Comparison of ENCODE assay signal across 8 cellular contexts in genomic region chr20:17662333-17663039, GRCh38. TPM values are rescaled to one million over a fixed set of nuclear protein-coding genes. Genes with fewer than 3 reads are reported as not detected.
DNase-seq lines count a peak whose midpoint lies in the region; ATAC-seq, FAIRE-seq and TF ChIP-seq lines count a peak whose summit lies in the region.

No MANE protein-coding gene starts in this region.

- ATAC-seq in gastrocnemius medialis (peak; percentile 69 to 92), HG03280 (IDR thresholded peaks at IDR 0.05; ENCODE audit: unreplicated experiment) (no peak)

- DNase-seq in RCC 7860 (ENCODE audit: low spot score): peak; percentile 20
- peak; percentile 83 for DNase-seq in fibroblast of villous mesenchyme (ENCODE audit: low read depth)
- DNase-seq in gastrocnemius medialis: peak; percentile 56 to 62
- no peak for DNase-seq in NCI-H446 treated with DMSO at 0.1 percent for 48 hours (lab: John Stamatoyannopoulos, UW)
- DNase-seq in T1000 (lab: John Stamatoyannopoulos, UW): no peak
- DNase-seq in midbrain (lab: John Stamatoyannopoulos, UW): no peak

- no peaks in the 10 kb centered on the region for H3K9me2 ChIP-seq in DOHH2 (replicated peaks; ENCODE audit: control insufficient read depth, low read length)

- in situ Hi-C loops in gastrocnemius medialis (cut with MboI; ENCODE audit: low sequenced_read_pairs in 4 of 4): loop anchor here in 1 of 4 donors (25.0 kb wide), 1 partner anchor 100 kb away; no protein-coding TSS in a partner anchor

- H3K4me3 ChIP-seq in DOHH2 (ENCODE audit: low read length) (peak overlapping the region; percentile 46), fibroblast of villous mesenchyme (ENCODE audit: low read depth, low read length) (no peak overlapping the region), gastrocnemius medialis (no peak overlapping the region)

- H3K9me3 ChIP-seq in DOHH2 (ENCODE audit: control insufficient read depth, insufficient read depth, low read length): peaks cover 5% of the 10 kb centered on the region; the same call in 1 of the 2 replicates
- H3K9me3 ChIP-seq in gastrocnemius medialis: no peaks in the 10 kb centered on the region

- no peak for TF ChIP-seq POLR2A in gastrocnemius medialis (IDR thresholded peaks at IDR 0.05)

- H3K36me3 ChIP-seq in DOHH2 (ENCODE audit: control insufficient read depth, low read length): peaks cover 21% of the 10 kb centered on the region
- peaks cover 0 to 10% of the 10 kb centered on the region in 2 donors for H3K36me3 ChIP-seq in gastrocnemius medialis

- H3K4me1 ChIP-seq in DOHH2 (ENCODE audit: control insufficient read depth, low read length): peaks cover 40% of the 10 kb centered on the region
- H3K4me1 ChIP-seq in gastrocnemius medialis: peaks cover 8 to 17% of the 10 kb centered on the region in 2 donors

- H4K20me1 ChIP-seq in DOHH2 (ENCODE audit: control insufficient read depth, insufficient read depth, low read depth, low read length): no peaks in the 10 kb centered on the region

- intact Hi-C loops in gastrocnemius medialis (cut with DNase I; ENCODE audit: low total_unique reads): no loop called here

- H3K27me3 ChIP-seq in DOHH2 (ENCODE audit: control insufficient read depth, low read length): no peaks in the 10 kb centered on the region
- no peaks in the 10 kb centered on the region for H3K27me3 ChIP-seq in gastrocnemius medialis

- H3K4me2 ChIP-seq in DOHH2 (ENCODE audit: low read length): peak overlapping the region; percentile 58

- no peak for TF ChIP-seq CTCF in DOHH2 (IDR thresholded peaks at IDR 0.05; ENCODE audit: low read depth, low read length, poor library complexity, severe bottlenecking)
- no peak for TF ChIP-seq CTCF in fibroblast of villous mesenchyme (IDR thresholded peaks at IDR 0.05; ENCODE audit: insufficient read depth, low read depth, low read length)
- TF ChIP-seq CTCF in gastrocnemius medialis (IDR thresholded peaks at IDR 0.05 in 4 of 5, conservative IDR thresholded peaks at IDR 0.05 in 1 of 5): no peak

- no peaks in the 10 kb centered on the region for H3F3A ChIP-seq in DOHH2 (ENCODE audit: control insufficient read depth, insufficient read depth)

- peaks cover 49% of the 10 kb centered on the region for H3K79me2 ChIP-seq in DOHH2 (ENCODE audit: control insufficient read depth, low read length)

- FAIRE-seq in RCC 7860 (lab: Jason Lieb, UNC): no peak

- peak overlapping the region; percentile 72 for H3K27ac ChIP-seq in DOHH2 (ENCODE audit: low read depth, low read length)
- peak overlapping the region; percentile 25 to 61 (median 35) for H3K27ac ChIP-seq in gastrocnemius medialis

RNA-seq across cellular contexts. Expression of gene RRBP1, which starts 19.6 kb away (rescaled TPM):
- total RNA-seq in fibroblast of villous mesenchyme (123 and 136 TPM in 2 replicates), gastrocnemius medialis (10 to 100 TPM; 14.1 to 22.7 (median 17.9) TPM)

RNA-seq across cellular contexts. Expression of gene BANF2, which starts 37.3 kb away (rescaled TPM):
- total RNA-seq in fibroblast of villous mesenchyme: not detected in 2 replicates
- not detected for total RNA-seq in gastrocnemius medialis

Comparison
In these comparisons a context has a peak if more than half of its experiments do, and no peak if none do; other contexts are left out.
1. DNase-seq: peak in RCC 7860 (single experiment), fibroblast of villous mesenchyme (single experiment) and gastrocnemius medialis (2 of 2); none in NCI-H446 treated with DMSO at 0.1 percent for 48 hours (single experiment), T1000 (single experiment) and midbrain (single experiment).